Comparison of ENCODE assay signal across 8 cellular contexts in genomic region chr6:43172127-43173007, GRCh38.
DNase-seq lines count a peak whose midpoint lies in the region; ATAC-seq lines count a peak whose summit lies in the region.

No MANE protein-coding gene starts in this region.

- no peaks in the 10 kb centered on the region for H3K27me3 ChIP-seq in rectal smooth muscle tissue (ENCODE audit: control insufficient read depth, insufficient read depth, low read length)

- ATAC-seq in HG03457 (IDR thresholded peaks at IDR 0.05; ENCODE audit: unreplicated experiment): no peak
- ATAC-seq in HG03565 (IDR thresholded peaks at IDR 0.05; ENCODE audit: unreplicated experiment): no peak

- peaks cover 31% of the 10 kb centered on the region for H3K4me1 ChIP-seq in rectal smooth muscle tissue (ENCODE audit: control insufficient read depth, insufficient read depth, low read length)

- no peaks in the 10 kb centered on the region for H3K9me3 ChIP-seq in SK-N-MC (ENCODE audit: low read depth, low read length)

- H3K4me3 ChIP-seq in SK-N-MC (peak overlapping the region; percentile 97), rectal smooth muscle tissue (ENCODE audit: low read length) (peak overlapping the region; percentile 98)

- DNase-seq in Ammon's horn (ENCODE audit: low spot score): peak; percentile 49
- peak; percentile 34 for DNase-seq in HCEC 1CT
- DNase-seq in SK-N-MC (ENCODE audit: low read depth, low spot score): no peak
- DNase-seq in amniotic epithelial cell (ENCODE audit: low read depth): peak; percentile 43
- DNase-seq in hypothalamus (lab: John Stamatoyannopoulos, UW): peak in 36 of 51 donors; percentile 7 to 70 (median 36)

- H3K36me3 ChIP-seq in SK-N-MC (ENCODE audit: insufficient read depth, low read length) (peaks cover 24% of the 10 kb centered on the region), rectal smooth muscle tissue (ENCODE audit: control insufficient read depth, insufficient read depth, low read length) (peaks cover 13% of the 10 kb centered on the region)

- H3K9ac ChIP-seq in SK-N-MC (ENCODE audit: insufficient read length): peak overlapping the region; percentile 97
- H3K9ac ChIP-seq in rectal smooth muscle tissue (ENCODE audit: low read length): peak overlapping the region; percentile 92

- H3K27ac ChIP-seq in SK-N-MC (no peak overlapping the region), rectal smooth muscle tissue (ENCODE audit: low read depth, low read length) (peak overlapping the region; percentile 99)
